ENCODE assay signal across 8 cellular contexts in the genomic region with DNA sequence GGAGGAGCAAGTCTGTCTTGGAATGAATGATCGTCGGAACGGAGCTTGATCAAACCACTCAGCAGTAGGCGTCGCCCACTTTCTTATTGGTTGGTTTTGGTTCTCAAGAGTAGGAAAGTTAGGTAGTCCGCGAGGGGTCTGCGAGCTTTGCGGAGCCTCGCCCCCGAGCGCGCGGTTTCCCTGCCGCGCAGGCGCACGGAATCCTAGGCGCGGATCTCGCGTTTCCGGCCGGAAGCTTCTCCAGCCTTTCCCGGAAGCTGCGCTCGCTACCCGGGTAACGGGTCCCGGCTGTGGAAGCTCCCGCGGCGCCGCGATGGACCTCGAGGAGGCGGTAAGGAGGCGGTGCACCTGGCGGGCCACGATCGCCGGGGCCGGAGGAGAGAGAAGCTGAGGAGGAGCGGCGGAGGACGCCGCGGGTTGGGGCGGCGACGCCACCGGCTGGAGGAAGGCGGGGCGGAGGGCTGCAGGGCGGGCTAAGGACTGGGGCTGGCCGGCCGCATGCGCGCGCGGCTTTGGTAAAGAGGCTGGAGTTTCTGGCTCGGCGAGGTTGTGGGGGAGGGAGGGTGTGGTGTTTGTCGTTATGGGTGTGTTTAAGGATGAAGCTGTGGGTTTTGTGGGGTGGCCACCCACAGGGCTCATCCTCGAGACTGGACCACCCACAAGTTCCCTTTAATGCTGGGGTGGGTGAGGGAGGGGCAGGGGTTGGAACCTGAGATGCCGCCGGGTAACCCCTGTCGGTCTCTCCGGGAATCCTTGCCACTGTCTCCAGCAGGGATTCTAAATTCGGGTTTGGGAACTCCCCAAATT. TPM values are rescaled to one million over a fixed set of nuclear protein-coding genes. Genes with fewer than 3 reads are reported as not detected.
DNase-seq lines count a peak whose midpoint lies in the region; TF ChIP-seq lines count a peak whose summit lies in the region.

A gene (plus strand): TSS at position 246 of the 807 bp plus-strand sequence. CDS start 68 bp downstream, at position 314.

- no peak within 1 kb of the TSS for H4K8ac ChIP-seq in H9 (replicated peaks; ENCODE audit: insufficient read length, low read depth, low read length)

- TF ChIP-seq CTCF in H9 (conservative IDR thresholded peaks at IDR 0.05) (peak; percentile 46; the same call in 2 of the 3 replicates), fibroblast of villous mesenchyme (IDR thresholded peaks at IDR 0.05; ENCODE audit: insufficient read depth, low read depth, low read length) (peak; percentile 50), neural crest cell (conservative IDR thresholded peaks at IDR 0.05) (peak; percentile 56)

- no peaks in the 10 kb centered on the region for H3K4me1 ChIP-seq in H9 (ENCODE audit: insufficient read depth, low read length)
- peaks cover 7% of the 10 kb centered on the region for H3K4me1 ChIP-seq in stomach smooth muscle (ENCODE audit: control insufficient read depth, insufficient read depth, low read length)

- H3K56ac ChIP-seq in H9 (ENCODE audit: insufficient read length, low read depth, low read length) = no peak within 1 kb of the TSS

- H4K5ac ChIP-seq in H9 (ENCODE audit: insufficient read length, low read depth, low read length) = no peak within 1 kb of the TSS

- H3K4me3 ChIP-seq in fibroblast of villous mesenchyme (ENCODE audit: low read depth, low read length) (peak within 1 kb of the TSS; percentile 78), stomach smooth muscle (ENCODE audit: low read length in 2 of 2) (peak within 1 kb of the TSS; percentile 82 to 93)

- no peak within 1 kb of the TSS for H3K4ac ChIP-seq in H9 (ENCODE audit: low read depth, low read length)

- peak within 1 kb of the TSS; percentile 64 for H3K4me2 ChIP-seq in H9 (ENCODE audit: insufficient read depth, insufficient read length, low read length)

- peaks cover 13 to 14% of the 10 kb centered on the region in 2 experiments for H3K4me1 Mint-ChIP-seq in H9
- H3K4me1 Mint-ChIP-seq in neural crest cell = peaks cover 41% of the 10 kb centered on the region

- H3K9ac ChIP-seq in H9 (ENCODE audit: extremely low read depth, insufficient read length, low read length) (peak within 1 kb of the TSS; percentile 68), stomach smooth muscle (ENCODE audit: low read length in 2 of 2) (peak within 1 kb of the TSS; percentile 72 to 79)

- H2BK120ac ChIP-seq in H9 (ENCODE audit: low read depth, low read length, poor library complexity, severe bottlenecking) = no peak within 1 kb of the TSS

- H2BK20ac ChIP-seq in H9 (ENCODE audit: low read depth, low read length, poor library complexity, severe bottlenecking) = no peak within 1 kb of the TSS

- no peak within 1 kb of the TSS for H2AFZ ChIP-seq in H9 (ENCODE audit: low read length)

- in situ Hi-C loops in G401 (cut with HindIII; ENCODE audit: low sequenced_read_pairs) = no loop called here

- H3K27ac ChIP-seq in H9 (ENCODE audit: insufficient read length, low read depth, low read length) = no peak within 1 kb of the TSS
- peak within 1 kb of the TSS; percentile 68 for H3K27ac ChIP-seq in stomach smooth muscle (ENCODE audit: low read length)

- no peaks in the 10 kb centered on the region for H3K23me2 ChIP-seq in H9 (ENCODE audit: insufficient read length, low read depth, low read length, poor library complexity, severe bottlenecking)

- H3K79me1 ChIP-seq in H9 (ENCODE audit: insufficient read depth, low read depth, low read length, poor library complexity, severe bottlenecking) = no peaks in the 10 kb centered on the region

- H3K36me3 Mint-ChIP-seq in H9 (ENCODE audit: insufficient read depth in 1 of 3, low read depth in 3 of 3) = peaks cover 5 to 33% (median 33%) of the 10 kb centered on the region in 3 experiments
- H3K36me3 Mint-ChIP-seq in neural crest cell (ENCODE audit: low read depth) = peaks cover 8% of the 10 kb centered on the region

- no CpG with 5 or more reads among the region's 70 CpGs for WGBS in H9 (ENCODE audit: extremely low coverage, insufficient read length, low lambda C conversion rate)

- no peaks in the 10 kb centered on the region for H3K9me3 ChIP-seq in H9 (ENCODE audit: control insufficient read depth, low read depth, low read length)
- no peaks in the 10 kb centered on the region for H3K9me3 ChIP-seq in stomach smooth muscle (ENCODE audit: control insufficient read depth in 2 of 2, low read length in 2 of 2)

- DNase-seq in G401 (ENCODE audit: low spot score) (peak; percentile 82), H9 (peak; percentile 95), M059J (ENCODE audit: low read depth) (peak; percentile 94), SHP77 (lab: John Stamatoyannopoulos, UW) (peak; percentile 95 to 97), fibroblast of villous mesenchyme (ENCODE audit: low read depth) (peak; percentile 94), neural crest cell (ENCODE audit: low read depth, low spot score) (peak; percentile 89)
- DNase-seq in activated effector memory CD4-positive, alpha-beta T cell treated with Interleukin-2 at 50 U/mL for 16 hours = peak; percentile 73

- peak within 1 kb of the TSS; percentile 61; the same call in 1 of the 2 replicates for H3K14ac ChIP-seq in H9 (ENCODE audit: insufficient read depth, low read length)

- H2AK5ac ChIP-seq in H9 (ENCODE audit: insufficient read length, low read length) = no peak within 1 kb of the TSS

- no peak within 1 kb of the TSS for H3K23ac ChIP-seq in H9 (ENCODE audit: insufficient read length, low read depth, low read length)

- H3K27ac Mint-ChIP-seq in H9 (peak within 1 kb of the TSS; percentile 90 to 99 (median 95)), neural crest cell (ENCODE audit: unreplicated experiment) (peak within 1 kb of the TSS; percentile 93)

- peaks cover 1% of the 10 kb centered on the region; the same call in 1 of the 2 replicates for H3K27me3 Mint-ChIP-seq in H9 (ENCODE audit: low read depth)
- no peaks in the 10 kb centered on the region for H3K27me3 Mint-ChIP-seq in neural crest cell (ENCODE audit: low read depth)

- no peaks in the 10 kb centered on the region for H3K27me3 ChIP-seq in H9 (ENCODE audit: insufficient read depth, low read length)
- H3K27me3 ChIP-seq in stomach smooth muscle (ENCODE audit: control insufficient read depth in 1 of 2, insufficient read depth in 2 of 2, low read length in 2 of 2) = no peaks in the 10 kb centered on the region

- peak within 1 kb of the TSS; percentile 89 to 94 for H3K4me3 Mint-ChIP-seq in H9
- peak within 1 kb of the TSS; percentile 99 for H3K4me3 Mint-ChIP-seq in neural crest cell

- H2BK5ac ChIP-seq in H9 (ENCODE audit: insufficient read length, low read length) = no peak within 1 kb of the TSS

- H3K9me3 Mint-ChIP-seq in H9 (no peaks in the 10 kb centered on the region), neural crest cell (no peaks in the 10 kb centered on the region)

- H4K91ac ChIP-seq in H9 (ENCODE audit: insufficient read length, low read depth, low read length) = no peak within 1 kb of the TSS

- no peak within 1 kb of the TSS for H2BK12ac ChIP-seq in H9 (ENCODE audit: insufficient read length, low read depth, low read length)

- no peak within 1 kb of the TSS for H3T11ph ChIP-seq in H9 (ENCODE audit: low read length)

- peak within 1 kb of the TSS; percentile 66 for H3K18ac ChIP-seq in H9 (ENCODE audit: insufficient read length, low read depth, low read length)

- no peak within 1 kb of the TSS for H2BK15ac ChIP-seq in H9 (ENCODE audit: low read depth, low read length)

- peaks cover 7 to 8% of the 10 kb centered on the region in 2 donors for H3K36me3 ChIP-seq in stomach smooth muscle (ENCODE audit: control insufficient read depth in 2 of 2, insufficient read depth in 2 of 2, low read length in 2 of 2)

- H4K20me1 ChIP-seq in H9 (ENCODE audit: control insufficient read depth, insufficient read depth, insufficient read length) = no peaks in the 10 kb centered on the region

- peaks cover 7% of the 10 kb centered on the region; the same call in 1 of the 2 replicates for H3K79me2 ChIP-seq in H9 (ENCODE audit: insufficient read depth, low read length)

RNA-seq across cellular contexts. Expression of the gene that starts here (rescaled TPM):
- 56.1 and 70.7 TPM in 2 replicates for total RNA-seq in G401 (2014; rRNA removed; shearing (Covaris generic))
- total RNA-seq in H9 (2021) (29.9 and 31.9 TPM in 2 replicates), fibroblast of villous mesenchyme (29.8 and 39.3 TPM in 2 replicates), neural crest cell (35.7 and 36.8 TPM in 2 replicates)
- 15.1 and 30.3 TPM in 2 replicates for total RNA-seq in M059J (2014; rRNA removed; shearing (Covaris generic))
